In the genomic region with DNA sequence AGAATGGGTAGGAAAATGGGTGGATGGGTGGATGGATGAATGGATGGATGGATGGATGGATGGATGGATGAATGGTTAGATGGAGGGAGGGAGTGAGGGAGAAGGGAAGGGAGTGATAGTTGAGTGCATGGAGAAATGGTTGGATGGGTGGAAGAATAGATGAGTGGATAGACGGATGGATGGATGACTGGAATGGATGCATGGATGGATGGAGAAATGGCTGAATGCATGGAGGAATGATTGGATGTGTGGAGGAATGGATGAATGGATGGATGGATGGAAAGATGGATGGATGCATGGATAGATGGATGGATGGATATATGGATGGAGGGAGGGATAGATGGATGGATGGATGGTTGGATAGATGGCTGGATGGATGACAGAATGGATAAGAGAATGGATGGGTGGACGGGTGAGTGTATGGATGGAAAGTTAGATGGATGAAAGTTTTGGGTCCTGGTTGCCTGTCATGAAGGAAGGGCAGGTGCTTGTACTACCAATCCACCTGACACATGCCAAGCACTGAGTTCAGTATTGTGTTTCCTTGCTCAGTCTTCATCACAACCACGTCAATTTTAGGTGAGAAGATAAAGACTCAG, we compare ENCODE assay signal across 21 cellular contexts.
DNase-seq lines count a peak whose midpoint lies in the region; ATAC-seq, FAIRE-seq and TF ChIP-seq lines count a peak whose summit lies in the region.
"Had no signal": no experiment of that assay in that cellular context is flagged by ENCODE, and none has a peak within 500 bp of the region (broad histone marks: within the 10 kb centered on the region; RNA-seq: fewer than 3 reads in every experiment).

No MANE protein-coding gene starts in this region.

- H3K9me3 Mint-ChIP-seq in nephron, result no peaks in the 10 kb centered on the region
- no peaks in the 10 kb centered on the region for H3K9me3 Mint-ChIP-seq in activated CD4-positive, alpha-beta memory T cell treated with anti-CD3 and anti-CD28 coated beads, Interleukin-2, amount 10 ng/mL, durations not matched to agents 7 days and 5 days
- H3K9me3 Mint-ChIP-seq: CD4-positive, alpha-beta T cell; HFFc6 had no signal

- no peak overlapping the region for H3K23ac ChIP-seq in H1 (ENCODE audit: insufficient read length)

- no peak for ATAC-seq in Right ventricle myocardium superior (ENCODE audit: poor library complexity)
- no peak for ATAC-seq in GM18907 (IDR thresholded peaks at IDR 0.05; ENCODE audit: unreplicated experiment)

- H3K9me3 ChIP-seq in right atrium auricular region, result no peaks in the 10 kb centered on the region
- no peaks in the 10 kb centered on the region for H3K9me3 ChIP-seq in H1 (ENCODE audit: insufficient read depth in 2 of 2, low read depth in 1 of 2, low read length in 1 of 2)
- H3K9me3 ChIP-seq: Caco-2 had no signal

- TF ChIP-seq RAD21 in H1 (IDR thresholded peaks at IDR 0.05 in 1 of 2, conservative IDR thresholded peaks at IDR 0.05 in 1 of 2; ENCODE audit: low read depth in 2 of 2, low read length in 2 of 2), result no peak

- no peak overlapping the region for H2BK12ac ChIP-seq in H1 (ENCODE audit: low read depth, low read length)

- no peak overlapping the region for H2AFZ ChIP-seq in H1 (ENCODE audit: low read length)
- H2AFZ ChIP-seq: GM23248 had no signal

- no peak overlapping the region for H3K9ac ChIP-seq in H1 (replicated peaks in 1 of 4; ENCODE audit: extremely low read depth in 1 of 4, low read depth in 3 of 4, low read length in 3 of 4)
- H3K9ac ChIP-seq: GM23248 had no signal

- CTCF ChIA-PET in H1 (lab: Charles Lee; ENCODE audit: partially characterized antibody), result interaction anchor here (1.3 kb wide), 1 partner anchor 32 kb away, joined by 3 read pairs; no protein-coding TSS in a partner anchor
- CTCF ChIA-PET in activated CD4-positive, alpha-beta memory T cell treated with anti-CD3 and anti-CD28 coated beads, Interleukin-2, amount 10 ng/mL, durations not matched to agents 7 days and 5 days (lab: Charles Lee), result no interaction called here

- no peak overlapping the region for H3K27ac ChIP-seq in right atrium auricular region
- H3K27ac ChIP-seq in H1 (ENCODE audit: low read depth, low read length), result no peak overlapping the region
- H3K27ac ChIP-seq: C4-2B, GM23248, HL-60 had no signal

- no peak overlapping the region for H3K4me2 ChIP-seq in H1 (ENCODE audit: insufficient read depth in 1 of 2, low read depth in 2 of 2, low read length in 2 of 2)

- no peak for TF ChIP-seq EP300 in H1 (IDR thresholded peaks at IDR 0.05; ENCODE audit: borderline replicate concordance in 1 of 2, low read depth in 2 of 2, low read length in 2 of 2)

- H3K36me3 Mint-ChIP-seq in nephron (ENCODE audit: low read depth), result no peaks in the 10 kb centered on the region
- no peaks in the 10 kb centered on the region for H3K36me3 Mint-ChIP-seq in activated CD4-positive, alpha-beta memory T cell treated with anti-CD3 and anti-CD28 coated beads, Interleukin-2, amount 10 ng/mL, durations not matched to agents 7 days and 5 days (ENCODE audit: low read depth)

- FAIRE-seq in H1 (lab: Jason Lieb, UNC) (no peak), HTR-8/SVneo (lab: Jason Lieb, UNC) (no peak)
- FAIRE-seq: D721Med, GM12892, GM18507, H54 had no signal

- peak overlapping the region in 2 of 3 experiments; percentile 25 to 52 for H3K27ac Mint-ChIP-seq in nephron
- no peak overlapping the region for H3K27ac Mint-ChIP-seq in activated CD4-positive, alpha-beta memory T cell treated with anti-CD3 and anti-CD28 coated beads, Interleukin-2, amount 10 ng/mL, durations not matched to agents 7 days and 5 days
- H3K27ac Mint-ChIP-seq: B cell; CD4-positive, alpha-beta T cell; HFFc6 had no signal

- POLR2A ChIA-PET in H1 (lab: Charles Lee; ENCODE audit: partially characterized antibody), result no interaction called here
- POLR2A ChIA-PET in activated CD4-positive, alpha-beta memory T cell treated with anti-CD3 and anti-CD28 coated beads, Interleukin-2, amount 10 ng/mL, durations not matched to agents 7 days and 5 days (lab: Charles Lee), result no interaction called here

- no peaks in the 10 kb centered on the region for H4K20me1 ChIP-seq in H1 (replicated peaks in 1 of 2; ENCODE audit: control insufficient read depth in 1 of 2, insufficient read depth in 2 of 2, low read length in 2 of 2)

- 80% methylated on average over 3 of the region's 3 CpGs; no CpG with 5 or more reads in 1 of the 2 experiments for WGBS in H1 (ENCODE audit: extremely low coverage in 1 of 2, insufficient coverage in 1 of 2, insufficient read length in 1 of 2, insufficient replicate concordance in 2 of 2, low coverage in 1 of 2, low lambda C conversion rate in 2 of 2, missing lambda C conversion rate in 1 of 2), 2 experiments

- peaks cover 36% of the 10 kb centered on the region for H3K4me1 Mint-ChIP-seq in nephron
- H3K4me1 Mint-ChIP-seq in activated CD4-positive, alpha-beta memory T cell treated with anti-CD3 and anti-CD28 coated beads, Interleukin-2, amount 10 ng/mL, durations not matched to agents 7 days and 5 days, result no peaks in the 10 kb centered on the region
- H3K4me1 Mint-ChIP-seq: B cell had no signal

- H3K56ac ChIP-seq in H1 (replicated peaks; ENCODE audit: insufficient read length, low read depth, low read length), result peak overlapping the region; percentile 27

- DNase-seq in right atrium auricular region (ENCODE audit: low spot score), result peak; percentile 7
- DNase-seq in Right ventricle myocardium superior, result no peak
- no peak for DNase-seq in H1 (ENCODE audit: low read depth in 1 of 2, low spot score in 2 of 2)
- DNase-seq in HTR-8/SVneo (ENCODE audit: insufficient read length, low spot score), result no peak
- no peak for DNase-seq in activated CD4-positive, alpha-beta memory T cell treated with anti-CD3 and anti-CD28 coated beads, Interleukin-2, amount 10 ng/mL, durations not matched to agents 7 days and 5 days
- DNase-seq: Caco-2; CD4-positive, alpha-beta T cell; GDM1; GM23248; HCEC 1CT; HFFc6; KG1 had no signal

- no peak overlapping the region for H4K91ac ChIP-seq in H1 (replicated peaks; ENCODE audit: insufficient read length, low read length)

- H3K27me3 ChIP-seq in right atrium auricular region (no peaks in the 10 kb centered on the region), H1 (replicated peaks in 1 of 4; ENCODE audit: control insufficient read depth in 3 of 4, extremely low read depth in 1 of 4, insufficient read depth in 3 of 4, low read length in 3 of 4) (peaks cover 0 to 3% (median 0%) of the 10 kb centered on the region in 4 experiments; a peak in 2 of 7 replicates)

- peaks cover 26% of the 10 kb centered on the region for H3K27me3 Mint-ChIP-seq in nephron (ENCODE audit: low read depth)
- H3K27me3 Mint-ChIP-seq in activated CD4-positive, alpha-beta memory T cell treated with anti-CD3 and anti-CD28 coated beads, Interleukin-2, amount 10 ng/mL, durations not matched to agents 7 days and 5 days, result no peaks in the 10 kb centered on the region
- H3K27me3 Mint-ChIP-seq: CD4-positive, alpha-beta T cell had no signal

- no peak overlapping the region for H2AK5ac ChIP-seq in H1 (ENCODE audit: low read depth, low read length)

- H3K79me1 ChIP-seq in H1 (ENCODE audit: low read depth, low read length), result no peaks in the 10 kb centered on the region

- H3K18ac ChIP-seq in H1 (ENCODE audit: extremely low read depth, low read length), result no peak overlapping the region

- H3K14ac ChIP-seq in H1 (ENCODE audit: insufficient read length), result no peak overlapping the region

- no peak overlapping the region for H2BK5ac ChIP-seq in H1 (ENCODE audit: low read depth, low read length)

- H2BK20ac ChIP-seq in H1 (ENCODE audit: low read length), result no peak overlapping the region

- H3K4me3 ChIP-seq in right atrium auricular region, result no peak overlapping the region
- no peak overlapping the region for H3K4me3 ChIP-seq in H1 (ENCODE audit: extremely low read depth in 1 of 4, insufficient read depth in 2 of 4, low read depth in 3 of 4, low read length in 4 of 4)
- H3K4me3 ChIP-seq: GM23248 had no signal

- no peaks in the 10 kb centered on the region for H3K79me2 ChIP-seq in H1 (ENCODE audit: control insufficient read depth in 1 of 2, insufficient read depth in 2 of 2, low read length in 2 of 2)

- no peak overlapping the region for H3K4ac ChIP-seq in H1 (replicated peaks; ENCODE audit: insufficient read length, low read depth, low read length)

- H4K5ac ChIP-seq in H1 (ENCODE audit: insufficient read length, low read depth, low read length), result no peak overlapping the region

- intact Hi-C loops in Right ventricle myocardium superior (cut with DNase I), result no loop called here

- H2BK15ac ChIP-seq in H1 (ENCODE audit: low read length), result no peak overlapping the region

- no peak overlapping the region for H2BK120ac ChIP-seq in H1 (replicated peaks; ENCODE audit: low read depth, low read length)

- H3K36me3 ChIP-seq in right atrium auricular region, result no peaks in the 10 kb centered on the region
- H3K36me3 ChIP-seq in H1 (ENCODE audit: control insufficient read depth in 2 of 4, insufficient read depth in 4 of 4, low read length in 3 of 4), result no peaks in the 10 kb centered on the region

- TF ChIP-seq POLR2A in H1 (IDR thresholded peaks at IDR 0.05; ENCODE audit: control extremely low read depth in 1 of 2, low read depth in 2 of 2, low read length in 2 of 2), result no peak

- no peak overlapping the region for H3K4me3 Mint-ChIP-seq in nephron
- H3K4me3 Mint-ChIP-seq in activated CD4-positive, alpha-beta memory T cell treated with anti-CD3 and anti-CD28 coated beads, Interleukin-2, amount 10 ng/mL, durations not matched to agents 7 days and 5 days, result no peak overlapping the region
- H3K4me3 Mint-ChIP-seq: B cell; CD4-positive, alpha-beta T cell; HFFc6 had no signal

- H3K23me2 ChIP-seq in H1 (ENCODE audit: low read depth, low read length), result peaks cover 8% of the 10 kb centered on the region; the same call in 1 of the 2 replicates

- H3K4me1 ChIP-seq in right atrium auricular region, result no peaks in the 10 kb centered on the region
- H3K4me1 ChIP-seq in H1 (replicated peaks in 1 of 4; ENCODE audit: control insufficient read depth in 3 of 4, insufficient read depth in 4 of 4, low read length in 3 of 4), result peaks cover 0 to 14% (median 9%) of the 10 kb centered on the region in 4 experiments; a peak in 6 of 7 replicates
- H3K4me1 ChIP-seq: Caco-2 had no signal

- H4K8ac ChIP-seq in H1 (ENCODE audit: extremely low read depth, insufficient read depth, low read length), result no peak overlapping the region

- TF ChIP-seq CTCF in right atrium auricular region (IDR thresholded peaks at IDR 0.05) (no peak), H1 (IDR thresholded peaks at IDR 0.05; ENCODE audit: control extremely low read depth in 1 of 3, insufficient read depth in 1 of 3, low read depth in 1 of 3, low read length in 3 of 3) (no peak), nephron (IDR thresholded peaks at IDR 0.05; ENCODE audit: unreplicated experiment in 3 of 3) (no peak)

TF ChIP-seq in H1, 55 proteins besides CTCF, POLR2A, EP300 and RAD21 (continues in another document):
- TF ChIP-seq, protein P1, sequence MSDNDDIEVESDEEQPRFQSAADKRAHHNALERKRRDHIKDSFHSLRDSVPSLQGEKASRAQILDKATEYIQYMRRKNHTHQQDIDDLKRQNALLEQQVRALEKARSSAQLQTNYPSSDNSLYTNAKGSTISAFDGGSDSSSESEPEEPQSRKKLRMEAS (IDR thresholded peaks at IDR 0.05), result no peak
- TF ChIP-seq GTF2F1 (IDR thresholded peaks at IDR 0.05; ENCODE audit: borderline replicate concordance, low read depth, low read length) (no peak), SRF (IDR thresholded peaks at IDR 0.05; ENCODE audit: low read depth, low read length) (no peak), CREB1 (IDR thresholded peaks at IDR 0.05) (no peak), PHF8 (conservative IDR thresholded peaks at IDR 0.05; ENCODE audit: low read depth, low read length) (no peak)
